Comparison of ENCODE assay signal across 2 cellular contexts in the genomic region with DNA sequence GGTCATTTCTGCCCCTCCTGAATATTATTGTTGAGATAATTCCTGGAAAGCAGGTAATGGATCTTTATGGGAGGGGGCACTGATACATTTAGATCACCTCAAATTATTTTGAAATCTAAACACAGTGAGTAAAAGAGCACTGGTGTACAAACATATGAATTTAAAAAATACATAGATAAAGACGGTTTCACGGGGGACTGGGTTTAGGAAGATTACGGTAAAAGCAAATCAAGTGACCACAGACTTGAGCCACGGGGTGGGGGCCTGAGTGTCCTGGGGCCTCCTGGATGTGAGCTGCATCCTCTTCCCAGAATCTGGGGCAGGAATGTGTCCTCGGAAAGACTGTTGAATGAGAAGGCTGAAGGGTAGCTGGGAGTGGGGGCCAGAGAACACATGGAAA.
TF ChIP-seq lines count a peak whose summit lies in the region.

No MANE protein-coding gene starts in this region.

TF ChIP-seq in IMR-90, 13 proteins besides CTCF, POLR2A, EP300 and RAD21:
- no peak for TF ChIP-seq SMC3 (IDR thresholded peaks at IDR 0.05; ENCODE audit: low read depth, low read length)
- no peak for TF ChIP-seq CEBPB (IDR thresholded peaks at IDR 0.05; ENCODE audit: low read depth, low read length)
- no peak for TF ChIP-seq MAFK (IDR thresholded peaks at IDR 0.05; ENCODE audit: low read depth, low read length)
- TF ChIP-seq, protein P1, sequence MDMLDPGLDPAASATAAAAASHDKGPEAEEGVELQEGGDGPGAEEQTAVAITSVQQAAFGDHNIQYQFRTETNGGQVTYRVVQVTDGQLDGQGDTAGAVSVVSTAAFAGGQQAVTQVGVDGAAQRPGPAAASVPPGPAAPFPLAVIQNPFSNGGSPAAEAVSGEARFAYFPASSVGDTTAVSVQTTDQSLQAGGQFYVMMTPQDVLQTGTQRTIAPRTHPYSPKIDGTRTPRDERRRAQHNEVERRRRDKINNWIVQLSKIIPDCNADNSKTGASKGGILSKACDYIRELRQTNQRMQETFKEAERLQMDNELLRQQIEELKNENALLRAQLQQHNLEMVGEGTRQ (IDR thresholded peaks at IDR 0.05; ENCODE audit: low read depth, low read length) = no peak

TF ChIP-seq in K562, 482 proteins besides CTCF, POLR2A, EP300 and RAD21:
- TF ChIP-seq, protein P2, sequence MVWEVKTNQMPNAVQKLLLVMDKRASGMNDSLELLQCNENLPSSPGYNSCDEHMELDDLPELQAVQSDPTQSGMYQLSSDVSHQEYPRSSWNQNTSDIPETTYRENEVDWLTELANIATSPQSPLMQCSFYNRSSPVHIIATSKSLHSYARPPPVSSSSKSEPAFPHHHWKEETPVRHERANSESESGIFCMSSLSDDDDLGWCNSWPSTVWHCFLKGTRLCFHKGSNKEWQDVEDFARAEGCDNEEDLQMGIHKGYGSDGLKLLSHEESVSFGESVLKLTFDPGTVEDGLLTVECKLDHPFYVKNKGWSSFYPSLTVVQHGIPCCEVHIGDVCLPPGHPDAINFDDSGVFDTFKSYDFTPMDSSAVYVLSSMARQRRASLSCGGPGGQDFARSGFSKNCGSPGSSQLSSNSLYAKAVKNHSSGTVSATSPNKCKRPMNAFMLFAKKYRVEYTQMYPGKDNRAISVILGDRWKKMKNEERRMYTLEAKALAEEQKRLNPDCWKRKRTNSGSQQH (CRISPR knock-in tag; IDR thresholded peaks at IDR 0.05) = no peak
- TF ChIP-seq, protein P3, sequence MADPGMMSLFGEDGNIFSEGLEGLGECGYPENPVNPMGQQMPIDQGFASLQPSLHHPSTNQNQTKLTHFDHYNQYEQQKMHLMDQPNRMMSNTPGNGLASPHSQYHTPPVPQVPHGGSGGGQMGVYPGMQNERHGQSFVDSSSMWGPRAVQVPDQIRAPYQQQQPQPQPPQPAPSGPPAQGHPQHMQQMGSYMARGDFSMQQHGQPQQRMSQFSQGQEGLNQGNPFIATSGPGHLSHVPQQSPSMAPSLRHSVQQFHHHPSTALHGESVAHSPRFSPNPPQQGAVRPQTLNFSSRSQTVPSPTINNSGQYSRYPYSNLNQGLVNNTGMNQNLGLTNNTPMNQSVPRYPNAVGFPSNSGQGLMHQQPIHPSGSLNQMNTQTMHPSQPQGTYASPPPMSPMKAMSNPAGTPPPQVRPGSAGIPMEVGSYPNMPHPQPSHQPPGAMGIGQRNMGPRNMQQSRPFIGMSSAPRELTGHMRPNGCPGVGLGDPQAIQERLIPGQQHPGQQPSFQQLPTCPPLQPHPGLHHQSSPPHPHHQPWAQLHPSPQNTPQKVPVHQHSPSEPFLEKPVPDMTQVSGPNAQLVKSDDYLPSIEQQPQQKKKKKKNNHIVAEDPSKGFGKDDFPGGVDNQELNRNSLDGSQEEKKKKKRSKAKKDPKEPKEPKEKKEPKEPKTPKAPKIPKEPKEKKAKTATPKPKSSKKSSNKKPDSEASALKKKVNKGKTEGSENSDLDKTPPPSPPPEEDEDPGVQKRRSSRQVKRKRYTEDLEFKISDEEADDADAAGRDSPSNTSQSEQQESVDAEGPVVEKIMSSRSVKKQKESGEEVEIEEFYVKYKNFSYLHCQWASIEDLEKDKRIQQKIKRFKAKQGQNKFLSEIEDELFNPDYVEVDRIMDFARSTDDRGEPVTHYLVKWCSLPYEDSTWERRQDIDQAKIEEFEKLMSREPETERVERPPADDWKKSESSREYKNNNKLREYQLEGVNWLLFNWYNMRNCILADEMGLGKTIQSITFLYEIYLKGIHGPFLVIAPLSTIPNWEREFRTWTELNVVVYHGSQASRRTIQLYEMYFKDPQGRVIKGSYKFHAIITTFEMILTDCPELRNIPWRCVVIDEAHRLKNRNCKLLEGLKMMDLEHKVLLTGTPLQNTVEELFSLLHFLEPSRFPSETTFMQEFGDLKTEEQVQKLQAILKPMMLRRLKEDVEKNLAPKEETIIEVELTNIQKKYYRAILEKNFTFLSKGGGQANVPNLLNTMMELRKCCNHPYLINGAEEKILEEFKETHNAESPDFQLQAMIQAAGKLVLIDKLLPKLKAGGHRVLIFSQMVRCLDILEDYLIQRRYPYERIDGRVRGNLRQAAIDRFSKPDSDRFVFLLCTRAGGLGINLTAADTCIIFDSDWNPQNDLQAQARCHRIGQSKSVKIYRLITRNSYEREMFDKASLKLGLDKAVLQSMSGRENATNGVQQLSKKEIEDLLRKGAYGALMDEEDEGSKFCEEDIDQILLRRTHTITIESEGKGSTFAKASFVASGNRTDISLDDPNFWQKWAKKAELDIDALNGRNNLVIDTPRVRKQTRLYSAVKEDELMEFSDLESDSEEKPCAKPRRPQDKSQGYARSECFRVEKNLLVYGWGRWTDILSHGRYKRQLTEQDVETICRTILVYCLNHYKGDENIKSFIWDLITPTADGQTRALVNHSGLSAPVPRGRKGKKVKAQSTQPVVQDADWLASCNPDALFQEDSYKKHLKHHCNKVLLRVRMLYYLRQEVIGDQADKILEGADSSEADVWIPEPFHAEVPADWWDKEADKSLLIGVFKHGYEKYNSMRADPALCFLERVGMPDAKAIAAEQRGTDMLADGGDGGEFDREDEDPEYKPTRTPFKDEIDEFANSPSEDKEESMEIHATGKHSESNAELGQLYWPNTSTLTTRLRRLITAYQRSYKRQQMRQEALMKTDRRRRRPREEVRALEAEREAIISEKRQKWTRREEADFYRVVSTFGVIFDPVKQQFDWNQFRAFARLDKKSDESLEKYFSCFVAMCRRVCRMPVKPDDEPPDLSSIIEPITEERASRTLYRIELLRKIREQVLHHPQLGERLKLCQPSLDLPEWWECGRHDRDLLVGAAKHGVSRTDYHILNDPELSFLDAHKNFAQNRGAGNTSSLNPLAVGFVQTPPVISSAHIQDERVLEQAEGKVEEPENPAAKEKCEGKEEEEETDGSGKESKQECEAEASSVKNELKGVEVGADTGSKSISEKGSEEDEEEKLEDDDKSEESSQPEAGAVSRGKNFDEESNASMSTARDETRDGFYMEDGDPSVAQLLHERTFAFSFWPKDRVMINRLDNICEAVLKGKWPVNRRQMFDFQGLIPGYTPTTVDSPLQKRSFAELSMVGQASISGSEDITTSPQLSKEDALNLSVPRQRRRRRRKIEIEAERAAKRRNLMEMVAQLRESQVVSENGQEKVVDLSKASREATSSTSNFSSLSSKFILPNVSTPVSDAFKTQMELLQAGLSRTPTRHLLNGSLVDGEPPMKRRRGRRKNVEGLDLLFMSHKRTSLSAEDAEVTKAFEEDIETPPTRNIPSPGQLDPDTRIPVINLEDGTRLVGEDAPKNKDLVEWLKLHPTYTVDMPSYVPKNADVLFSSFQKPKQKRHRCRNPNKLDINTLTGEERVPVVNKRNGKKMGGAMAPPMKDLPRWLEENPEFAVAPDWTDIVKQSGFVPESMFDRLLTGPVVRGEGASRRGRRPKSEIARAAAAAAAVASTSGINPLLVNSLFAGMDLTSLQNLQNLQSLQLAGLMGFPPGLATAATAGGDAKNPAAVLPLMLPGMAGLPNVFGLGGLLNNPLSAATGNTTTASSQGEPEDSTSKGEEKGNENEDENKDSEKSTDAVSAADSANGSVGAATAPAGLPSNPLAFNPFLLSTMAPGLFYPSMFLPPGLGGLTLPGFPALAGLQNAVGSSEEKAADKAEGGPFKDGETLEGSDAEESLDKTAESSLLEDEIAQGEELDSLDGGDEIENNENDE (IDR thresholded peaks at IDR 0.05; ENCODE audit: low read depth, low read length) = peak; percentile 87
